ENCODE assay signal across 17 cellular contexts in genomic region chr18:40004246-40004645, GRCh38.
DNase-seq lines count a peak whose midpoint lies in the region; ATAC-seq lines count a peak whose summit lies in the region.
"Had no signal": no experiment of that assay in that cellular context is flagged by ENCODE, and none has a peak within 500 bp of the region (broad histone marks: within the 10 kb centered on the region; RNA-seq: fewer than 3 reads in every experiment).

No MANE protein-coding gene starts in this region.

- H3K4ac ChIP-seq in neuronal stem cell (ENCODE audit: low read length): no peak overlapping the region

- no peak overlapping the region for H2BK15ac ChIP-seq in neuronal stem cell (ENCODE audit: low read length)

- no CpG with 5 or more reads among the region's 3 CpGs for WGBS in neuronal stem cell (ENCODE audit: extremely low coverage in 2 of 2, insufficient read length in 2 of 2, insufficient replicate concordance in 1 of 2), 2 donors

- H3K23ac ChIP-seq in neuronal stem cell (ENCODE audit: low read depth, low read length, poor library complexity): no peak overlapping the region

- no peak overlapping the region for H4K91ac ChIP-seq in neuronal stem cell (ENCODE audit: low read depth, low read length, poor library complexity)

- no peak overlapping the region for H3K27ac ChIP-seq in neuronal stem cell (replicated peaks; ENCODE audit: low read length)
- H3K27ac ChIP-seq: C4-2B, SJSA1 had no signal

- H3K9me3 ChIP-seq in neuronal stem cell (replicated peaks in 1 of 2; ENCODE audit: control insufficient read depth in 2 of 2, insufficient read depth in 1 of 2, low read depth in 1 of 2, low read length in 2 of 2): no peaks in the 10 kb centered on the region
- H3K9me3 ChIP-seq: SJSA1 had no signal

- no peak overlapping the region for H3K9ac ChIP-seq in neuronal stem cell (ENCODE audit: low read depth, low read length, poor library complexity)

- H2AK5ac ChIP-seq in neuronal stem cell (ENCODE audit: low read depth, low read length): no peak overlapping the region

- no peak overlapping the region for H2BK5ac ChIP-seq in neuronal stem cell (ENCODE audit: low read length)

- H2BK12ac ChIP-seq in neuronal stem cell (ENCODE audit: low read length): no peak overlapping the region

- H3K27me3 ChIP-seq in neuronal stem cell (ENCODE audit: control insufficient read depth in 3 of 3, insufficient read depth in 3 of 3, low read depth in 1 of 3, low read length in 3 of 3): no peaks in the 10 kb centered on the region
- H3K27me3 ChIP-seq: SJSA1 had no signal

- H3K4me3 ChIP-seq in neuronal stem cell (ENCODE audit: low read length in 2 of 2): no peak overlapping the region
- H3K4me3 ChIP-seq: SJSA1 had no signal

- H3K79me1 ChIP-seq in neuronal stem cell (ENCODE audit: low read depth, low read length): no peaks in the 10 kb centered on the region

- H4K8ac ChIP-seq in neuronal stem cell (ENCODE audit: low read depth, low read length): no peak overlapping the region

- intact Hi-C loops in left ventricle myocardium superior (cut with micrococcal nuclease): no loop called here

- DNase-seq in NCI-H510A treated with DMSO at 0.1 percent for 48 hours (lab: John Stamatoyannopoulos, UW): peak; percentile 11
- DNase-seq in NCI-H510A (lab: John Stamatoyannopoulos, UW): no peak
- DNase-seq in NCI-H1694 treated with DMSO at 0.1 percent for 48 hours (lab: John Stamatoyannopoulos, UW): peak; percentile 89
- peak; percentile 29 for DNase-seq in NCI-H748 (lab: John Stamatoyannopoulos, UW; ENCODE audit: unreplicated experiment)
- no peak for DNase-seq in neuronal stem cell (ENCODE audit: low spot score)
- DNase-seq in left ventricle myocardium superior: no peak
- DNase-seq in CD1c-positive myeloid dendritic cell (ENCODE audit: extremely low spot score): no peak
- DNase-seq: GDM1, IMR-90, Karpas-422, MV-4-11, NCI-H1105 treated with DMSO at 0.1 percent for 48 hours, NCI-H2029 had no signal

- no peaks in the 10 kb centered on the region for H3K36me3 ChIP-seq in neuronal stem cell (replicated peaks in 1 of 2; ENCODE audit: control insufficient read depth in 2 of 2, insufficient read depth in 2 of 2, low read length in 2 of 2)
- H3K36me3 ChIP-seq: SJSA1 had no signal

- H3K14ac ChIP-seq in neuronal stem cell (ENCODE audit: low read length): no peak overlapping the region

- no peak overlapping the region for H3K18ac ChIP-seq in neuronal stem cell (ENCODE audit: low read length)

- no peak for ATAC-seq in left ventricle myocardium superior
- no peak for ATAC-seq in GM21529 (IDR thresholded peaks at IDR 0.05; ENCODE audit: unreplicated experiment)
- ATAC-seq: Right ventricle myocardium inferior had no signal

- no peak overlapping the region for H3K4me2 ChIP-seq in neuronal stem cell (ENCODE audit: insufficient read depth, low read length, poor library complexity, severe bottlenecking)

- H2BK120ac ChIP-seq in neuronal stem cell (ENCODE audit: low read depth, low read length): no peak overlapping the region

- peak overlapping the region; percentile 31 for H2AFZ ChIP-seq in neuronal stem cell (ENCODE audit: low read length)

- no peaks in the 10 kb centered on the region for H3K4me1 ChIP-seq in neuronal stem cell (ENCODE audit: control insufficient read depth in 2 of 2, insufficient read depth in 1 of 2, low read depth in 1 of 2, low read length in 2 of 2)
- H3K4me1 ChIP-seq: SJSA1 had no signal

Comparison
In these comparisons a context has a peak if more than half of its experiments do, and no peak if none do; other contexts are left out.
1. DNase-seq: peak in NCI-H510A treated with DMSO at 0.1 percent for 48 hours (single experiment), NCI-H1694 treated with DMSO at 0.1 percent for 48 hours (single experiment) and NCI-H748 (single experiment); none in NCI-H510A (single experiment), neuronal stem cell (single experiment), left ventricle myocardium superior (single experiment) and CD1c-positive myeloid dendritic cell (single experiment).